13 cellular contexts compared by ENCODE assay signal in genomic region chr3:189099031-189099471, GRCh38.
DNase-seq lines count a peak whose midpoint lies in the region; ATAC-seq and TF ChIP-seq lines count a peak whose summit lies in the region.
"Had no signal": no experiment of that assay in that cellular context is flagged by ENCODE, and none has a peak within 500 bp of the region (broad histone marks: within the 10 kb centered on the region; RNA-seq: fewer than 3 reads in every experiment).

No MANE protein-coding gene starts in this region.

- no peaks in the 10 kb centered on the region for H3K79me1 ChIP-seq in mesenchymal stem cell (replicated peaks; ENCODE audit: low read length, poor library complexity, severe bottlenecking)

- H3K4ac ChIP-seq in mesenchymal stem cell (ENCODE audit: low read depth in 1 of 2, low read length in 2 of 2), result no peak overlapping the region

- H3K14ac ChIP-seq in mesenchymal stem cell (ENCODE audit: low read length in 2 of 2), result no peak overlapping the region

- H3K4me3 ChIP-seq in fibroblast of villous mesenchyme (ENCODE audit: low read depth, low read length) (no peak overlapping the region), mesenchymal stem cell (ENCODE audit: insufficient read depth in 1 of 2, low read depth in 1 of 2, low read length in 2 of 2) (peak overlapping the region in 1 of 2 experiments; percentile 61), subcutaneous abdominal adipose tissue (ENCODE audit: low read depth in 1 of 5, low read length in 5 of 5) (peak overlapping the region in 4 of 5 donors; percentile 3 to 46 (median 38))
- H3K4me3 ChIP-seq: SJSA1 had no signal

- no peaks in the 10 kb centered on the region for H3K36me3 ChIP-seq in mesenchymal stem cell (ENCODE audit: control insufficient read depth in 1 of 2, insufficient read depth in 2 of 2, low read depth in 1 of 2, low read length in 2 of 2)
- H3K36me3 ChIP-seq in subcutaneous abdominal adipose tissue (ENCODE audit: control insufficient read depth in 5 of 5, insufficient read depth in 5 of 5, low read length in 5 of 5), result no peaks in the 10 kb centered on the region
- H3K36me3 ChIP-seq: SJSA1 had no signal

- ATAC-seq in HG03139 (IDR thresholded peaks at IDR 0.05; ENCODE audit: unreplicated experiment) (no peak), GM19452 (IDR thresholded peaks at IDR 0.05; ENCODE audit: unreplicated experiment) (no peak)

- DNase-seq in GM04503 (ENCODE audit: low read depth) (peak; percentile 18), fibroblast of villous mesenchyme (ENCODE audit: low read depth) (peak; percentile 45), mesenchymal stem cell (no peak), NOMO-1 treated with DMSO at 0.1 percent for 48 hours (lab: John Stamatoyannopoulos, UW; ENCODE audit: unreplicated experiment) (no peak)
- no peak for DNase-seq in activated CD4-positive, alpha-beta T cell treated with anti-CD3 and anti-CD28 coated beads, Interleukin-2, amount 50 U/mL, for 1 hour
- DNase-seq: activated effector memory CD4-positive, alpha-beta T cell treated with Interleukin-2 at 50 U/mL for 16 hours; MV-4-11; NCI-H2171; stimulated activated CD4-positive, alpha-beta T cell treated with anti-CD3 and anti-CD28 coated beads, Interleukin-4, amount 100 ng/mL, for 24 hours had no signal

- no peak overlapping the region for H2BK15ac ChIP-seq in mesenchymal stem cell (ENCODE audit: low read depth, poor library complexity, severe bottlenecking)

- 89% methylated on average over 12 of the region's 12 CpGs for WGBS in mesenchymal stem cell

- no peaks in the 10 kb centered on the region for H3K4me1 ChIP-seq in mesenchymal stem cell (ENCODE audit: control insufficient read depth, insufficient read depth, low read depth, low read length)
- H3K4me1 ChIP-seq in subcutaneous abdominal adipose tissue (ENCODE audit: control insufficient read depth in 5 of 5, insufficient read depth in 5 of 5, low read length in 5 of 5), result peaks cover 5 to 60% (median 38%) of the 10 kb centered on the region in 5 donors
- H3K4me1 ChIP-seq: SJSA1 had no signal

- no peak overlapping the region for H2AK5ac ChIP-seq in mesenchymal stem cell (ENCODE audit: low read length, severe bottlenecking)

- no peak for TF ChIP-seq CTCF in fibroblast of villous mesenchyme (IDR thresholded peaks at IDR 0.05; ENCODE audit: insufficient read depth, low read depth, low read length)

- H3K9ac ChIP-seq in mesenchymal stem cell (ENCODE audit: low read length) (peak overlapping the region; percentile 86), subcutaneous abdominal adipose tissue (ENCODE audit: low read length in 5 of 5) (peak overlapping the region in 4 of 5 donors; percentile 32 to 69 (median 62))

- no peak overlapping the region for H3K18ac ChIP-seq in mesenchymal stem cell (ENCODE audit: low read depth in 1 of 2, low read length in 2 of 2)

- H2AFZ ChIP-seq in mesenchymal stem cell (ENCODE audit: low read depth, low read length), result no peak overlapping the region

- H3K23ac ChIP-seq in mesenchymal stem cell (ENCODE audit: low read length in 2 of 2), result no peak overlapping the region

- no peak overlapping the region for H3K27ac ChIP-seq in mesenchymal stem cell (ENCODE audit: low read length, poor library complexity, severe bottlenecking)
- H3K27ac ChIP-seq in subcutaneous abdominal adipose tissue (ENCODE audit: low read depth, low read length), result peak overlapping the region; percentile 93
- H3K27ac ChIP-seq: SJSA1 had no signal

- no peak overlapping the region for H2BK12ac ChIP-seq in mesenchymal stem cell (ENCODE audit: low read length in 2 of 2)

- no peak overlapping the region for H3K4me2 ChIP-seq in mesenchymal stem cell (ENCODE audit: low read length, poor library complexity, severe bottlenecking)

- H3K9me3 ChIP-seq in mesenchymal stem cell (ENCODE audit: control insufficient read depth, low read length), result no peaks in the 10 kb centered on the region
- H3K9me3 ChIP-seq in subcutaneous abdominal adipose tissue (ENCODE audit: control insufficient read depth in 5 of 5, low read length in 5 of 5), result no peaks in the 10 kb centered on the region
- H3K9me3 ChIP-seq: SJSA1 had no signal

- H3K27me3 ChIP-seq in mesenchymal stem cell (ENCODE audit: control insufficient read depth in 1 of 2, insufficient read depth in 1 of 2, low read length in 2 of 2) (peaks cover 0 to 5% of the 10 kb centered on the region in 2 experiments), subcutaneous abdominal adipose tissue (ENCODE audit: control insufficient read depth in 5 of 5, insufficient read depth in 4 of 5, low read length in 5 of 5) (no peaks in the 10 kb centered on the region)
- H3K27me3 ChIP-seq: SJSA1 had no signal

- H2BK5ac ChIP-seq in mesenchymal stem cell (ENCODE audit: low read depth, low read length, poor library complexity, severe bottlenecking), result no peak overlapping the region

- H2BK120ac ChIP-seq in mesenchymal stem cell (ENCODE audit: low read depth, low read length), result no peak overlapping the region

- no peak overlapping the region for H4K8ac ChIP-seq in mesenchymal stem cell (ENCODE audit: low read length)

- no peak overlapping the region for H4K91ac ChIP-seq in mesenchymal stem cell (ENCODE audit: low read length)

Comparison
In these comparisons a context has a peak if more than half of its experiments do, and no peak if none do; other contexts are left out.
1. DNase-seq: peak in GM04503 (single experiment) and fibroblast of villous mesenchyme (single experiment); none in mesenchymal stem cell (single experiment), NOMO-1 treated with DMSO at 0.1 percent for 48 hours (single experiment) and activated CD4-positive, alpha-beta T cell treated with anti-CD3 and anti-CD28 coated beads, Interleukin-2, amount 50 U/mL, for 1 hour (single experiment).